In genomic region chr3:31493187-31493586, GRCh38 we compare ENCODE assay signal across 27 cellular contexts.
"Had no signal": no experiment of that assay in that cellular context is flagged by ENCODE, and none has a peak within 500 bp of the region (broad histone marks: within the 10 kb centered on the region; RNA-seq: fewer than 3 reads in every experiment).

No MANE protein-coding gene starts in this region.

- H3K4me1 Mint-ChIP-seq: endodermal cell, immature natural killer cell, naive B cell had no signal

- H3K9me3 ChIP-seq: colonic mucosa, gastrocnemius medialis, lower lobe of right lung had no signal

- H3K27me3 ChIP-seq: colonic mucosa, foreskin keratinocyte, gastrocnemius medialis, heart right ventricle, left lung had no signal

- H3K27me3 Mint-ChIP-seq: dendritic cell treated with granulocyte-macrophage colony-stimulating factor and Interleukin-4, amounts not matched to agents 40 ng/mL and 50 ng/mL, for 4 days; naive B cell had no signal

- H3K4me3 ChIP-seq: colonic mucosa, gastrocnemius medialis, heart right ventricle, left lung, lower lobe of right lung had no signal

- H3K4me3 Mint-ChIP-seq: dendritic cell treated with granulocyte-macrophage colony-stimulating factor and Interleukin-4, amounts not matched to agents 40 ng/mL and 50 ng/mL, for 4 days; effector memory CD8-positive, alpha-beta T cell; endodermal cell; immature natural killer cell; naive B cell had no signal

- DNase-seq: cerebellar nuclear complex; colonic mucosa; cortex of kidney; effector CD8-positive, alpha-beta T cell; effector memory CD8-positive, alpha-beta T cell; endodermal cell; erythroblast; foreskin keratinocyte; gastrocnemius medialis; glutamatergic neuron; head of caudate nucleus; heart right ventricle; hypothalamus; immature natural killer cell; islet precursor cell; kidney; kidney glomerular epithelial cell; left lung; left ventricle myocardium superior; lower lobe of right lung; mesenchymal stem cell; midbrain; naive B cell had no signal

- H3K36me3 Mint-ChIP-seq: immature natural killer cell had no signal

- FAIRE-seq: endometrium, kidney had no signal

- ATAC-seq: effector memory CD8-positive, alpha-beta T cell; esophagus mucosa; foreskin keratinocyte; gastrocnemius medialis; heart right ventricle; left lung; left ventricle myocardium superior; lower lobe of right lung had no signal

- H3K36me3 ChIP-seq: colonic mucosa, gastrocnemius medialis, heart right ventricle, left lung, lower lobe of right lung had no signal

- H3K27ac ChIP-seq: colonic mucosa, epithelial cell of prostate, foreskin keratinocyte, gastrocnemius medialis, heart right ventricle, left lung, lower lobe of right lung had no signal

- H3K27ac Mint-ChIP-seq: dendritic cell treated with granulocyte-macrophage colony-stimulating factor and Interleukin-4, amounts not matched to agents 40 ng/mL and 50 ng/mL, for 4 days; effector memory CD8-positive, alpha-beta T cell; endodermal cell; immature natural killer cell; naive B cell had no signal

- H3K4me1 ChIP-seq: colonic mucosa, foreskin keratinocyte, gastrocnemius medialis, heart right ventricle, left lung, lower lobe of right lung had no signal
